In the genomic region with DNA sequence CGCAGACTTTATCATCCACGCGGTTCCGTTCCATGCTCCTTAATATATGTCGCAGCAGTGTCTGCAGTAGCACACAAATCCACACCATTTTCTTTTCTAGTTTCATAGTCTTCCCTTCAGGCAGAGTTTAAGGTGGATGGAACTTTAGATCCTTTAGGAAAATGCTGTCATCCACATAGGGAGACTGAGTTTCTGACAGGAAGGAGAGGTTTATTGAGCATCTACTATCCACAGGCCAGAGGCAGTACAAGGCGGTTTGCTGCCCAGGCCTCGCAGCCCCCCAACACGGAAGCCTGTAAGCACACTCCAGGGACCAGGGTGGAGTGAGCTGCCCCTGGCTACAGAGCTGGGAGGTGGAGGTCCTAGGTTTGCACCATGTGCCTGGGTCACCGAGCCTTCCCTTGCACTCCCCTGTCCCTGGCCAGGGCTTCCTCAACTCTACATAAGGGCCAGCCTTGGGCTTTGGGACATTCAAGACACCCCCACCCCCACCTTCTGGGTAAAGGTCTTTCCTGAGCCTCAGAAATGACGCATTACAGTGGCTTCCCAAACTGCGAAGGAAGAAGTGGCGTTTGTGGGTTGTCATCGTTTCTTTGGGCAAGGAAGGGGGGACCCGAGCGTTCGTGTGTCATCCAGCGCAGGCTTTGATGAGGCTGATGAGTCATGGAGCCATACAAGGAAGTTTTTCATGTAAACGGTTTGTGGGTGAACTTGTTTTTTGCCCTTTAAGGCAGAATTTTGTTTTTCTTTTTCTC, we compare ENCODE assay signal across 8 cellular contexts.
DNase-seq lines count a peak whose midpoint lies in the region; ATAC-seq lines count a peak whose summit lies in the region.

No MANE protein-coding gene starts in this region.

- ATAC-seq in HG03025 (IDR thresholded peaks at IDR 0.05; ENCODE audit: low FRiP score, unreplicated experiment) (no peak), HG02763 (IDR thresholded peaks at IDR 0.05; ENCODE audit: unreplicated experiment) (no peak)

- DNase-seq in AG20443 (ENCODE audit: low spot score): peak; percentile 65
- DNase-seq in OCI-M1 (lab: John Stamatoyannopoulos, UW): peak; percentile 35
- DNase-seq in activated T-cell treated with anti-CD3 and anti-CD28 coated beads, Interleukin-2, amount 50 U/mL, for 48 hours: peak; percentile 80 to 84
- DNase-seq in hepatic stellate cell (ENCODE audit: low spot score): peak; percentile 78
- DNase-seq in stimulated activated CD8-positive, alpha-beta memory T cell treated with anti-CD3 and anti-CD28 coated beads, Interleukin-15, amount 100 ng/mL, for 1 hour (ENCODE audit: low read depth): peak; percentile 54
- no peak for DNase-seq in NCI-H748 (lab: John Stamatoyannopoulos, UW; ENCODE audit: unreplicated experiment)
